ENCODE assay signal across 16 cellular contexts in the genomic region with DNA sequence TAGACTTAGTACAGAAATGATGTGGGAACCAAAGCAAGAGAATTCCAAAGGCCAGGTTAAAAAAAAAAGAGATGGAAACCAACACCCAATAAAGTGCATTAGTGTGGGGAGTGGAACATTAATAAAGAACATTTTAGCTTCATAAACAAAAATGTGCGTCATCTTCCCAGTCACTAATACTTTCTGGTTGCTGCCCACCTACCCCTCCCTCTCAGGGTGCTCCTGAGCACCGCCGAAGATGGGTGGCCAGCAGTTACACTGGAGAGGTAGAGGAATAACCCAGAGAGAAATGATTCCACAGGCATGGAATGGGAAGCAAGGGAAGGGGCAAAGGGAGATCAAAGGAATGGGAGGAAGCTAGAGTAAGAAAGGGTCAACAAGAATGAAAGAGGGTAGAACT. TPM values are rescaled to one million over a fixed set of nuclear protein-coding genes. Genes with fewer than 3 reads are reported as not detected.
DNase-seq lines count a peak whose midpoint lies in the region; TF ChIP-seq lines count a peak whose summit lies in the region.
"Had no signal": no experiment of that assay in that cellular context is flagged by ENCODE, and none has a peak within 500 bp of the region (broad histone marks: within the 10 kb centered on the region; RNA-seq: fewer than 3 reads in every experiment).

No MANE protein-coding gene starts in this region.

- H3F3A ChIP-seq in Loucy (ENCODE audit: low read depth): peaks cover 22% of the 10 kb centered on the region
- H3F3A ChIP-seq in neural progenitor cell (ENCODE audit: low read depth): peaks cover 39% of the 10 kb centered on the region

- CTCF ChIA-PET in A673 (lab: Charles Lee): no interaction called here

- H3K27ac ChIP-seq in A673 (ENCODE audit: low read depth, low read length, poor library complexity, severe bottlenecking): peak overlapping the region; percentile 68
- H3K27ac ChIP-seq in neutrophil: peak overlapping the region; percentile 73
- H3K27ac ChIP-seq in neural progenitor cell: no peak overlapping the region
- H3K27ac ChIP-seq: SJSA1 had no signal

- no peak overlapping the region for H3K4me3 ChIP-seq in A673 (ENCODE audit: low read depth, low read length, poor library complexity, severe bottlenecking)
- peak overlapping the region; percentile 74 for H3K4me3 ChIP-seq in Loucy (ENCODE audit: low read length, poor library complexity, severe bottlenecking)
- peak overlapping the region; percentile 65 for H3K4me3 ChIP-seq in endocrine pancreas (ENCODE audit: control insufficient read depth, insufficient read depth, low read length)
- H3K4me3 ChIP-seq in neutrophil (ENCODE audit: low read depth in 1 of 2, low read length in 1 of 2): no peak overlapping the region
- no peak overlapping the region for H3K4me3 ChIP-seq in neural progenitor cell
- H3K4me3 ChIP-seq in H7 (ENCODE audit: insufficient read depth, low read depth, low read length): no peak overlapping the region
- H3K4me3 ChIP-seq: SJSA1 had no signal

- H3K27me3 Mint-ChIP-seq in neural progenitor cell (ENCODE audit: insufficient read depth, low read depth): peaks cover 3% of the 10 kb centered on the region

- H3K9me3 ChIP-seq in A673 (ENCODE audit: low read depth, low read length, poor library complexity, severe bottlenecking) (no peaks in the 10 kb centered on the region), Loucy (ENCODE audit: insufficient read depth, low read depth, low read length) (no peaks in the 10 kb centered on the region), endocrine pancreas (ENCODE audit: control insufficient read depth, low read length) (no peaks in the 10 kb centered on the region), neutrophil (no peaks in the 10 kb centered on the region), neural progenitor cell (ENCODE audit: low read depth) (no peaks in the 10 kb centered on the region)
- H3K9me3 ChIP-seq: SJSA1 had no signal

- no TSS peak for BruUV-seq in A673 (replicated peaks; lab: Mats Ljungman, UMichigan)

- H4K20me1 ChIP-seq in Loucy (ENCODE audit: insufficient read depth, low read length, poor library complexity, severe bottlenecking): peaks cover under 1% of the 10 kb centered on the region
- H4K20me1 ChIP-seq in neural progenitor cell (ENCODE audit: low read depth): peaks cover 5% of the 10 kb centered on the region

- H3K27ac Mint-ChIP-seq in neural progenitor cell: no peak overlapping the region

- H3K9me2 ChIP-seq in Loucy (replicated peaks; ENCODE audit: low read depth, low read length): no peaks in the 10 kb centered on the region

- H3K4me1 ChIP-seq in A673 (ENCODE audit: insufficient read depth, low read length, poor library complexity, severe bottlenecking) (peaks cover 25% of the 10 kb centered on the region), Loucy (ENCODE audit: insufficient read depth, low read length, poor library complexity, severe bottlenecking) (peaks cover 56% of the 10 kb centered on the region), endocrine pancreas (ENCODE audit: control insufficient read depth, insufficient read depth, low read length) (peaks cover 11% of the 10 kb centered on the region), neutrophil (ENCODE audit: control insufficient read depth in 1 of 2, insufficient read depth in 1 of 2, low read depth in 1 of 2, low read length in 1 of 2) (peaks cover 50 to 60% of the 10 kb centered on the region in 2 experiments), neural progenitor cell (peaks cover 27% of the 10 kb centered on the region)

- H3K4me3 Mint-ChIP-seq in neural progenitor cell: no peak overlapping the region

- intact Hi-C loops in A673 (cut with micrococcal nuclease; ENCODE audit: unreplicated experiment): no loop called here

- POLR2A ChIA-PET in A673 (lab: Charles Lee; ENCODE audit: low non-redundant PET): interaction anchor here (0.6 kb wide), 1 partner anchor 236 kb away, joined by 3 read pairs; no protein-coding TSS in a partner anchor

- H3K4me2 ChIP-seq in Loucy (ENCODE audit: low read depth, low read length, poor library complexity, severe bottlenecking): peak overlapping the region; percentile 92
- H3K4me2 ChIP-seq in neural progenitor cell: no peak overlapping the region

- peaks cover 68% of the 10 kb centered on the region for H3K79me2 ChIP-seq in Loucy (ENCODE audit: insufficient read depth, low read length)
- no peaks in the 10 kb centered on the region for H3K79me2 ChIP-seq in neural progenitor cell (ENCODE audit: low read depth)

- TF ChIP-seq CTCF in A673 (conservative IDR thresholded peaks at IDR 0.05; ENCODE audit: low read depth, low read length) (no peak), Loucy (conservative IDR thresholded peaks at IDR 0.05; ENCODE audit: low read length) (no peak), neutrophil (IDR thresholded peaks at IDR 0.05) (no peak), neural progenitor cell (IDR thresholded peaks at IDR 0.05) (no peak)

- H2AFZ ChIP-seq in Loucy (ENCODE audit: low read length) (no peak overlapping the region), neural progenitor cell (replicated peaks) (no peak overlapping the region)

- DNase-seq in A673 (ENCODE audit: low spot score) (no peak), neural progenitor cell (ENCODE audit: low spot score) (no peak), H7 (no peak), hippocampal formation (lab: John Stamatoyannopoulos, UW) (no peak), NCI-H1417 (lab: John Stamatoyannopoulos, UW) (no peak)
- DNase-seq: activated CD4-positive, CD25-positive, alpha-beta regulatory T cell; activated T-cell treated with anti-CD3 and anti-CD28 coated beads, Interleukin-2, amount 50 U/mL, for 1 hour; AML-193; dermis blood vessel endothelial cell; left ventricle myocardium superior; NCI-H1048; NCI-H524 treated with DMSO at 0.1 percent for 48 hours had no signal

- H3K36me3 ChIP-seq in A673 (ENCODE audit: insufficient read depth, low read length, poor library complexity, severe bottlenecking): peaks cover 7% of the 10 kb centered on the region
- no peaks in the 10 kb centered on the region for H3K36me3 ChIP-seq in Loucy (ENCODE audit: insufficient read depth, low read length)
- no peaks in the 10 kb centered on the region for H3K36me3 ChIP-seq in endocrine pancreas (ENCODE audit: control insufficient read depth, insufficient read depth, low read length)
- no peaks in the 10 kb centered on the region for H3K36me3 ChIP-seq in neutrophil
- H3K36me3 ChIP-seq in neural progenitor cell: no peaks in the 10 kb centered on the region
- H3K36me3 ChIP-seq in H7 (replicated peaks; ENCODE audit: control insufficient read depth, insufficient read depth, low read length): no peaks in the 10 kb centered on the region

- peaks cover 2% of the 10 kb centered on the region for H3K4me1 Mint-ChIP-seq in neural progenitor cell

- H3K9ac ChIP-seq in Loucy (ENCODE audit: low read depth, low read length, poor library complexity, severe bottlenecking): peak overlapping the region; percentile 86
- no peak overlapping the region for H3K9ac ChIP-seq in endocrine pancreas (ENCODE audit: control insufficient read depth, insufficient read depth, low read length)
- H3K9ac ChIP-seq in neural progenitor cell: no peak overlapping the region

- H3K36me3 Mint-ChIP-seq in neural progenitor cell: no peaks in the 10 kb centered on the region

- H3K9me3 Mint-ChIP-seq in neural progenitor cell: no peaks in the 10 kb centered on the region

- H3K27me3 ChIP-seq in A673 (replicated peaks; ENCODE audit: insufficient read depth, low read depth, low read length, poor library complexity) (no peaks in the 10 kb centered on the region), Loucy (ENCODE audit: insufficient read depth, low read length, poor library complexity, severe bottlenecking) (no peaks in the 10 kb centered on the region), endocrine pancreas (ENCODE audit: control insufficient read depth, insufficient read depth, low read length) (no peaks in the 10 kb centered on the region), neutrophil (no peaks in the 10 kb centered on the region), neural progenitor cell (peaks cover 12% of the 10 kb centered on the region), H7 (ENCODE audit: control insufficient read depth, insufficient read depth, low read length) (peaks cover 17% of the 10 kb centered on the region)
- H3K27me3 ChIP-seq: SJSA1 had no signal

RNA-seq across cellular contexts. Expression of a gene that starts 6.0 kb away (rescaled TPM):
- total RNA-seq in A673 (2021) (249 and 264 TPM in 2 replicates), neural progenitor cell (ENCODE audit: low replicate concordance) (12.8 and 28.0 TPM in 2 replicates)
- total RNA-seq in H7 (2014; rRNA removed; shearing (Covaris generic)): 30.1 TPM in 2 replicates

RNA-seq across cellular contexts. Expression of a gene that starts 24.8 kb away (rescaled TPM):
- 16.9 and 18.7 TPM in 2 replicates for total RNA-seq in A673 (2021)
- 11.5 and 12.9 TPM in 2 replicates for total RNA-seq in neural progenitor cell (ENCODE audit: low replicate concordance)
- total RNA-seq in H7 (2014; rRNA removed; shearing (Covaris generic)): 10.2 and 10.3 TPM in 2 replicates

RNA-seq across cellular contexts. Expression of a gene that starts 25.3 kb away (rescaled TPM):
- total RNA-seq in A673 (2021) (64.3 and 67.7 TPM in 2 replicates), neural progenitor cell (ENCODE audit: low replicate concordance) (8.6 and 27.4 TPM in 2 replicates)
- 59.0 and 81.9 TPM in 2 replicates for total RNA-seq in H7 (2014; rRNA removed; shearing (Covaris generic))

RNA-seq across cellular contexts. Expression of a gene that starts 27.8 kb away (rescaled TPM):
- total RNA-seq in A673 (2021) (1.7 and 3.0 TPM in 2 replicates), neural progenitor cell (ENCODE audit: low replicate concordance) (13.8 and 53.7 TPM in 2 replicates)
- total RNA-seq in H7 (2014; rRNA removed; shearing (Covaris generic)): 7.2 and 27.0 TPM in 2 replicates
- total RNA-seq: SJSA1 had no signal

RNA-seq across cellular contexts. Expression of a gene that starts 33.5 kb away (rescaled TPM):
- 0.83 and 1.1 TPM in 2 replicates for total RNA-seq in A673 (2021)
- total RNA-seq in neural progenitor cell (ENCODE audit: low replicate concordance): 4.0 and 4.8 TPM in 2 replicates
- total RNA-seq in H7 (2014; rRNA removed; shearing (Covaris generic)): 0.17 and 2.0 TPM in 2 replicates

Comparison
In these comparisons a context has a peak if more than half of its experiments do, and no peak if none do; other contexts are left out.
1. H3K4me3 ChIP-seq: peak in Loucy (single experiment) and endocrine pancreas (single experiment); none in A673 (single experiment), neutrophil (0 of 2), neural progenitor cell (single experiment) and H7 (single experiment).